Comparison of ENCODE assay signal across 38 cellular contexts in genomic region chr6:149975400-149975799, GRCh38. TPM values are rescaled to one million over a fixed set of nuclear protein-coding genes. Genes with fewer than 3 reads are reported as not detected.
"Had no signal": no experiment of that assay in that cellular context is flagged by ENCODE, and none has a peak within 500 bp of the region (broad histone marks: within the 10 kb centered on the region; RNA-seq: fewer than 3 reads in every experiment).

No MANE protein-coding gene starts in this region.

- H3K9me3 Mint-ChIP-seq: activated CD4-positive, alpha-beta memory T cell treated with anti-CD3 and anti-CD28 coated beads, Interleukin-2, amount 10 ng/mL, durations not matched to agents 7 days and 5 days; activated CD4-positive, alpha-beta T cell treated with anti-CD3 and anti-CD28 coated beads, Interleukin-2, amount 10 ng/mL, durations not matched to agents 7 days and 5 days; activated naive CD4-positive, alpha-beta T cell treated with anti-CD3 and anti-CD28 coated beads, Interleukin-2, amount 10 ng/mL, durations not matched to agents 7 days and 5 days; activated naive CD8-positive, alpha-beta T cell treated with anti-CD3 and anti-CD28 coated beads, Interleukin-2, amount 10 ng/mL, durations not matched to agents 7 days and 5 days; activated naive CD8-positive, alpha-beta T cell treated with anti-CD3 and anti-CD28 coated beads, Interleukin-2, amount 50 U/mL, for 24 hours; activated T-cell treated with anti-CD3 and anti-CD28 coated beads, Interleukin-2, amount 50 U/mL, for 24 hours; activated T-helper 2 cell treated with anti-CD3 and anti-CD28 coated beads, Interferon-gamma antibody, Interleukin-2, Interleukin-4, amounts not matched to agents 10 μg/mL and 5 μg/mL and 100 μg/mL, durations not matched to agents 14 hours and 24 hours and 36 hours; T-helper 2 cell treated with Interferon-gamma antibody and Interleukin-4, amounts not matched to agents 5 μg/mL and 100 μg/mL, for 36 hours had no signal

- H3K27ac Mint-ChIP-seq: activated CD4-positive, alpha-beta memory T cell treated with anti-CD3 and anti-CD28 coated beads, Interleukin-2, amount 10 ng/mL, durations not matched to agents 7 days and 5 days; activated CD4-positive, alpha-beta T cell treated with anti-CD3 and anti-CD28 coated beads for 36 hours; activated CD4-positive, alpha-beta T cell treated with anti-CD3 and anti-CD28 coated beads, Interleukin-2, amount 10 ng/mL, durations not matched to agents 7 days and 5 days; activated CD8-positive, alpha-beta memory T cell treated with anti-CD3 and anti-CD28 coated beads, Interleukin-2, amount 10 ng/mL, durations not matched to agents 7 days and 5 days; activated CD8-positive, alpha-beta T cell treated with anti-CD3 and anti-CD28 coated beads, Interleukin-2, amount 10 ng/mL, durations not matched to agents 7 days and 5 days; activated naive CD4-positive, alpha-beta T cell treated with anti-CD3 and anti-CD28 coated beads, Interleukin-2, amount 10 ng/mL, durations not matched to agents 7 days and 5 days; activated naive CD8-positive, alpha-beta T cell; activated naive CD8-positive, alpha-beta T cell treated with anti-CD3 and anti-CD28 coated beads, Interleukin-2, amount 10 ng/mL, durations not matched to agents 7 days and 5 days; activated naive CD8-positive, alpha-beta T cell treated with anti-CD3 and anti-CD28 coated beads, Interleukin-2, amount 50 U/mL, for 24 hours; activated T-cell treated with anti-CD3 and anti-CD28 coated beads, Interleukin-2, amount 50 U/mL, for 24 hours; activated T-helper 2 cell treated with anti-CD3 and anti-CD28 coated beads, Interferon-gamma antibody, Interleukin-2, Interleukin-4, amounts not matched to agents 10 μg/mL and 5 μg/mL and 100 μg/mL, durations not matched to agents 14 hours and 24 hours and 36 hours; T-helper 2 cell treated with Interferon-gamma antibody and Interleukin-4, amounts not matched to agents 5 μg/mL and 100 μg/mL, for 36 hours had no signal

- H3K4me1 ChIP-seq: body of pancreas, breast epithelium had no signal

- H3K4me1 Mint-ChIP-seq: activated CD4-positive, alpha-beta T cell treated with anti-CD3 and anti-CD28 coated beads for 36 hours had no signal

- ATAC-seq: activated CD4-positive, CD25-positive, alpha-beta regulatory T cell treated with anti-CD3 and anti-CD28 coated beads, Interleukin-2, amount 50 U/mL, for 24 hours; activated CD8-positive, alpha-beta memory T cell treated with anti-CD3 and anti-CD28 coated beads, Interleukin-2, amount 10 ng/mL, durations not matched to agents 7 days and 5 days; activated CD8-positive, alpha-beta T cell treated with anti-CD3 and anti-CD28 coated beads, Interleukin-2, amount 10 ng/mL, durations not matched to agents 7 days and 5 days; activated naive CD8-positive, alpha-beta T cell treated with anti-CD3 and anti-CD28 coated beads, Interleukin-2, amount 50 U/mL, for 24 hours; body of pancreas had no signal

- H3K9me3 ChIP-seq: body of pancreas, breast epithelium had no signal

- H3K4me3 ChIP-seq: body of pancreas, breast epithelium had no signal

- H3K36me3 Mint-ChIP-seq: activated CD8-positive, alpha-beta memory T cell treated with anti-CD3 and anti-CD28 coated beads, Interleukin-2, amount 10 ng/mL, durations not matched to agents 7 days and 5 days; activated naive CD4-positive, alpha-beta T cell treated with anti-CD3 and anti-CD28 coated beads, Interleukin-2, amount 10 ng/mL, durations not matched to agents 7 days and 5 days had no signal

- H3K4me3 Mint-ChIP-seq: activated CD4-positive, alpha-beta memory T cell treated with anti-CD3 and anti-CD28 coated beads, Interleukin-2, amount 10 ng/mL, durations not matched to agents 7 days and 5 days; activated CD4-positive, alpha-beta T cell treated with anti-CD3 and anti-CD28 coated beads for 36 hours; activated CD4-positive, alpha-beta T cell treated with anti-CD3 and anti-CD28 coated beads, Interleukin-2, amount 10 ng/mL, durations not matched to agents 7 days and 5 days; activated CD8-positive, alpha-beta memory T cell treated with anti-CD3 and anti-CD28 coated beads, Interleukin-2, amount 10 ng/mL, durations not matched to agents 7 days and 5 days; activated CD8-positive, alpha-beta T cell treated with anti-CD3 and anti-CD28 coated beads, Interleukin-2, amount 10 ng/mL, durations not matched to agents 7 days and 5 days; activated naive CD4-positive, alpha-beta T cell treated with anti-CD3 and anti-CD28 coated beads, Interleukin-2, amount 10 ng/mL, durations not matched to agents 7 days and 5 days; activated naive CD8-positive, alpha-beta T cell; activated naive CD8-positive, alpha-beta T cell treated with anti-CD3 and anti-CD28 coated beads, Interleukin-2, amount 10 ng/mL, durations not matched to agents 7 days and 5 days; activated naive CD8-positive, alpha-beta T cell treated with anti-CD3 and anti-CD28 coated beads, Interleukin-2, amount 50 U/mL, for 24 hours; activated T-cell treated with anti-CD3 and anti-CD28 coated beads, Interleukin-2, amount 50 U/mL, for 24 hours; T-helper 2 cell treated with Interferon-gamma antibody and Interleukin-4, amounts not matched to agents 5 μg/mL and 100 μg/mL, for 36 hours had no signal

- H3K27ac ChIP-seq: body of pancreas, brain microvascular endothelial cell, breast epithelium, VCaP had no signal

- H3K36me3 ChIP-seq: brain microvascular endothelial cell, breast epithelium had no signal

- FAIRE-seq: astrocyte, colon, TTC549 had no signal

- DNase-seq: activated CD4-positive, alpha-beta memory T cell treated with anti-CD3 and anti-CD28 coated beads, Interleukin-2, amount 10 ng/mL, durations not matched to agents 7 days and 5 days; activated CD4-positive, alpha-beta T cell treated with anti-CD3 and anti-CD28 coated beads for 1 hour; activated CD4-positive, alpha-beta T cell treated with anti-CD3 and anti-CD28 coated beads for 36 hours; activated CD4-positive, alpha-beta T cell treated with anti-CD3 and anti-CD28 coated beads for 48 hours; activated CD4-positive, alpha-beta T cell treated with anti-CD3 and anti-CD28 coated beads, Interleukin-2, amount 10 ng/mL, durations not matched to agents 7 days and 5 days; activated CD4-positive, alpha-beta T cell treated with anti-CD3 and anti-CD28 coated beads, Interleukin-2, amount 50 U/mL, for 48 hours; activated CD4-positive, CD25-positive, alpha-beta regulatory T cell; activated CD8-positive, alpha-beta memory T cell treated with anti-CD3 and anti-CD28 coated beads for 24 hours; activated CD8-positive, alpha-beta memory T cell treated with anti-CD3 and anti-CD28 coated beads, Interleukin-2, amount 50 U/mL, for 48 hours; activated CD8-positive, alpha-beta T cell treated with anti-CD3 and anti-CD28 coated beads, Interleukin-2, amount 10 ng/mL, durations not matched to agents 7 days and 5 days; activated effector memory CD4-positive, alpha-beta T cell treated with Interleukin-2 at 50 U/mL for 16 hours; activated gamma-delta T cell; activated naive CD4-positive, alpha-beta T cell treated with anti-CD3 and anti-CD28 coated beads, Interleukin-2, amount 10 ng/mL, durations not matched to agents 7 days and 5 days; activated naive CD4-positive, alpha-beta T cell treated with Interleukin-2 at 50 U/mL for 16 hours; activated naive CD8-positive, alpha-beta T cell treated with anti-CD3 and anti-CD28 coated beads, Interleukin-2, amount 10 ng/mL, durations not matched to agents 7 days and 5 days; activated naive CD8-positive, alpha-beta T cell treated with anti-CD3 and anti-CD28 coated beads, Interleukin-2, amount 50 U/mL, for 24 hours; activated T-cell treated with anti-CD3 and anti-CD28 coated beads, Interleukin-2, amount 50 U/mL, for 24 hours; activated T-cell treated with anti-CD3 and anti-CD28 coated beads, Interleukin-2, amount 50 U/mL, for 48 hours; amygdala; anterior cingulate cortex; body of pancreas; brain microvascular endothelial cell; central memory CD4-positive, alpha-beta T cell; T-helper 2 cell; T-helper 9 cell had no signal

- H3K27me3 ChIP-seq: body of pancreas had no signal

RNA-seq across cellular contexts. Expression of gene ULBP1, which starts 11.7 kb away (rescaled TPM):
- total RNA-seq: body of pancreas had no signal

RNA-seq across cellular contexts. Expression of gene RAET1L, which starts 49.9 kb away (rescaled TPM):
- total RNA-seq: activated CD4-positive, alpha-beta memory T cell treated with anti-CD3 and anti-CD28 coated beads, Interleukin-2, amount 10 ng/mL, durations not matched to agents 7 days and 5 days; activated CD4-positive, alpha-beta T cell treated with anti-CD3 and anti-CD28 coated beads for 36 hours; activated CD4-positive, alpha-beta T cell treated with anti-CD3 and anti-CD28 coated beads, Interleukin-2, amount 10 ng/mL, durations not matched to agents 7 days and 5 days; activated CD8-positive, alpha-beta memory T cell treated with anti-CD3 and anti-CD28 coated beads, Interleukin-2, amount 10 ng/mL, durations not matched to agents 7 days and 5 days; activated CD8-positive, alpha-beta T cell treated with anti-CD3 and anti-CD28 coated beads, Interleukin-2, amount 10 ng/mL, durations not matched to agents 7 days and 5 days; activated naive CD8-positive, alpha-beta T cell treated with anti-CD3 and anti-CD28 coated beads, Interleukin-2, amount 10 ng/mL, durations not matched to agents 7 days and 5 days; activated T-helper 2 cell treated with anti-CD3 and anti-CD28 coated beads, Interferon-gamma antibody, Interleukin-2, Interleukin-4, amounts not matched to agents 10 μg/mL and 5 μg/mL and 100 μg/mL, durations not matched to agents 14 hours and 24 hours and 36 hours; astrocyte; body of pancreas; breast epithelium; cardiac septum; cerebellum; T-helper 1 cell treated with Interleukin-12 subunit alpha and Interleukin-12 subunit beta and Interleukin-4 antibody, amounts not matched to agents 30 ng/mL and 1 ng/mL, for 36 hours had no signal

RNA-seq across cellular contexts. Expression of gene RAET1G, which starts 52.5 kb away (rescaled TPM):
- total RNA-seq: activated CD4-positive, alpha-beta memory T cell treated with anti-CD3 and anti-CD28 coated beads, Interleukin-2, amount 10 ng/mL, durations not matched to agents 7 days and 5 days; activated CD4-positive, alpha-beta T cell treated with anti-CD3 and anti-CD28 coated beads for 36 hours; activated CD4-positive, alpha-beta T cell treated with anti-CD3 and anti-CD28 coated beads, Interleukin-2, amount 10 ng/mL, durations not matched to agents 7 days and 5 days; activated CD8-positive, alpha-beta memory T cell treated with anti-CD3 and anti-CD28 coated beads, Interleukin-2, amount 10 ng/mL, durations not matched to agents 7 days and 5 days; activated CD8-positive, alpha-beta T cell treated with anti-CD3 and anti-CD28 coated beads, Interleukin-2, amount 10 ng/mL, durations not matched to agents 7 days and 5 days; activated naive CD8-positive, alpha-beta T cell treated with anti-CD3 and anti-CD28 coated beads, Interleukin-2, amount 10 ng/mL, durations not matched to agents 7 days and 5 days; activated T-helper 2 cell treated with anti-CD3 and anti-CD28 coated beads, Interferon-gamma antibody, Interleukin-2, Interleukin-4, amounts not matched to agents 10 μg/mL and 5 μg/mL and 100 μg/mL, durations not matched to agents 14 hours and 24 hours and 36 hours; astrocyte; body of pancreas; cerebellum; T-helper 1 cell treated with Interleukin-12 subunit alpha and Interleukin-12 subunit beta and Interleukin-4 antibody, amounts not matched to agents 30 ng/mL and 1 ng/mL, for 36 hours had no signal
